Comparison of ENCODE assay signal across 8 cellular contexts in genomic region chr7:1043552-1044188, GRCh38. TPM values are rescaled to one million over a fixed set of nuclear protein-coding genes. Genes with fewer than 3 reads are reported as not detected.
A peak's percentile ranks its signal among the peaks of the same experiment; 100 is the strongest.
DNase-seq lines count a peak whose midpoint lies in the region; ATAC-seq and TF ChIP-seq lines count a peak whose summit lies in the region.

No MANE protein-coding gene starts in this region.

- H3K9me3 ChIP-seq in mesodermal cell (ENCODE audit: control insufficient read depth, low read length) (no peaks in the 10 kb centered on the region), uterus (no peaks in the 10 kb centered on the region)

- H3K27ac Mint-ChIP-seq in activated naive CD4-positive, alpha-beta T cell treated with anti-CD3 and anti-CD28 coated beads, Interleukin-2, amount 50 U/mL, for 24 hours, result peak overlapping the region; percentile 65
- H3K27ac Mint-ChIP-seq in activated naive CD4-positive, alpha-beta T cell treated with anti-CD3 and anti-CD28 coated beads, Interleukin-2, amount 50 U/mL, for 72 hours, result peak overlapping the region in 1 of 2 donors; percentile 64

- intact Hi-C loops in uterus (cut with DNase I; ENCODE audit: low total_unique reads), result no loop called here

- H3K36me3 ChIP-seq in mesodermal cell (ENCODE audit: control insufficient read depth, insufficient read depth, low read length) (no peaks in the 10 kb centered on the region), uterus (no peaks in the 10 kb centered on the region)

- H3K4me1 Mint-ChIP-seq in activated naive CD4-positive, alpha-beta T cell treated with anti-CD3 and anti-CD28 coated beads, Interleukin-2, amount 50 U/mL, for 24 hours, result peaks cover 63% of the 10 kb centered on the region

- H3K9me3 Mint-ChIP-seq in activated naive CD4-positive, alpha-beta T cell treated with anti-CD3 and anti-CD28 coated beads, Interleukin-2, amount 50 U/mL, for 24 hours, result no peaks in the 10 kb centered on the region
- no peaks in the 10 kb centered on the region for H3K9me3 Mint-ChIP-seq in activated naive CD4-positive, alpha-beta T cell treated with anti-CD3 and anti-CD28 coated beads, Interleukin-2, amount 50 U/mL, for 72 hours

- ATAC-seq in activated naive CD4-positive, alpha-beta T cell treated with anti-CD3 and anti-CD28 coated beads, Interleukin-2, amount 50 U/mL, for 72 hours, result no peak

- no peak for TF ChIP-seq POLR2A in uterus (IDR thresholded peaks at IDR 0.05)

- H3K36me3 Mint-ChIP-seq in activated naive CD4-positive, alpha-beta T cell treated with anti-CD3 and anti-CD28 coated beads, Interleukin-2, amount 50 U/mL, for 24 hours, result no peaks in the 10 kb centered on the region
- no peaks in the 10 kb centered on the region for H3K36me3 Mint-ChIP-seq in activated naive CD4-positive, alpha-beta T cell treated with anti-CD3 and anti-CD28 coated beads, Interleukin-2, amount 50 U/mL, for 72 hours

- peaks cover 10% of the 10 kb centered on the region for H3K27me3 Mint-ChIP-seq in activated naive CD4-positive, alpha-beta T cell treated with anti-CD3 and anti-CD28 coated beads, Interleukin-2, amount 50 U/mL, for 24 hours

- peak overlapping the region; percentile 20 for H3K4me3 ChIP-seq in mesodermal cell (ENCODE audit: extremely low read depth, insufficient read depth, low read length, poor library complexity, severe bottlenecking)
- peak overlapping the region; percentile 18 to 38 for H3K4me3 ChIP-seq in uterus

- H3K27me3 ChIP-seq in uterus, result no peaks in the 10 kb centered on the region

- H3K4me1 ChIP-seq in mesodermal cell (ENCODE audit: control insufficient read depth, insufficient read depth, low read length, poor library complexity, severe bottlenecking), result peaks cover 24% of the 10 kb centered on the region
- H3K4me1 ChIP-seq in uterus, result peaks cover 3 to 7% of the 10 kb centered on the region in 2 donors

- H3K4me3 Mint-ChIP-seq in activated naive CD4-positive, alpha-beta T cell treated with anti-CD3 and anti-CD28 coated beads, Interleukin-2, amount 50 U/mL, for 24 hours, result peak overlapping the region; percentile 83

- 76 to 87% methylated on average over 16 to 18 of the region's 18 CpGs for WGBS in mesodermal cell (ENCODE audit: insufficient coverage in 2 of 2), 2 experiments

- no peak for DNase-seq in activated naive CD4-positive, alpha-beta T cell treated with anti-CD3 and anti-CD28 coated beads, Interleukin-2, amount 50 U/mL, for 72 hours (ENCODE audit: low spot score in 2 of 2)
- DNase-seq in caudate nucleus (lab: John Stamatoyannopoulos, UW) (peak in 1 of 61 donors; percentile 20), uterus (no peak), DMS53 treated with DMSO at 0.1 percent for 48 hours (lab: John Stamatoyannopoulos, UW; ENCODE audit: unreplicated experiment) (no peak), SIG-M5 (lab: John Stamatoyannopoulos, UW) (no peak), HK-2 (ENCODE audit: unreplicated experiment) (no peak)

- TF ChIP-seq CTCF in uterus (IDR thresholded peaks at IDR 0.05), result no peak

- peak overlapping the region; percentile 86 for H3K27ac ChIP-seq in caudate nucleus (ENCODE audit: low read depth, low read length)
- H3K27ac ChIP-seq in mesodermal cell (ENCODE audit: low read depth, low read length, severe bottlenecking), result peak overlapping the region; percentile 88
- H3K27ac ChIP-seq in uterus, result peak overlapping the region; percentile 82 to 85

RNA-seq across cellular contexts. Expression of gene GPR146, which starts 0.7 kb away (rescaled TPM):
- 1 to 10 TPM; 1.6 to 9.3 TPM for total RNA-seq in activated naive CD4-positive, alpha-beta T cell treated with anti-CD3 and anti-CD28 coated beads, Interleukin-2, amount 50 U/mL, for 72 hours
- polyA plus RNA-seq in mesodermal cell (2013, experiment 1 of 2), result 0.96 TPM
- polyA plus RNA-seq in mesodermal cell (2013, experiment 2 of 2), result 0.86 TPM
- total RNA-seq in uterus, result 100 to 1,000 TPM in 1 of 4 donors, 10 to 100 TPM in 3; 10.0 to 110 (median 32.9) TPM

RNA-seq across cellular contexts. Expression of gene GPER1, which starts 44.2 kb away (rescaled TPM):
- total RNA-seq in activated naive CD4-positive, alpha-beta T cell treated with anti-CD3 and anti-CD28 coated beads, Interleukin-2, amount 50 U/mL, for 72 hours, result not detected
- 4.8 TPM for polyA plus RNA-seq in mesodermal cell (2013, experiment 1 of 2)
- 7.1 TPM for polyA plus RNA-seq in mesodermal cell (2013, experiment 2 of 2)
- 10 to 100 TPM in 1 of 4 donors, 1 to 10 TPM in 3; 1.3 to 10.6 (median 5.0) TPM for total RNA-seq in uterus
